Comparison of ENCODE assay signal across 8 cellular contexts in the genomic region with DNA sequence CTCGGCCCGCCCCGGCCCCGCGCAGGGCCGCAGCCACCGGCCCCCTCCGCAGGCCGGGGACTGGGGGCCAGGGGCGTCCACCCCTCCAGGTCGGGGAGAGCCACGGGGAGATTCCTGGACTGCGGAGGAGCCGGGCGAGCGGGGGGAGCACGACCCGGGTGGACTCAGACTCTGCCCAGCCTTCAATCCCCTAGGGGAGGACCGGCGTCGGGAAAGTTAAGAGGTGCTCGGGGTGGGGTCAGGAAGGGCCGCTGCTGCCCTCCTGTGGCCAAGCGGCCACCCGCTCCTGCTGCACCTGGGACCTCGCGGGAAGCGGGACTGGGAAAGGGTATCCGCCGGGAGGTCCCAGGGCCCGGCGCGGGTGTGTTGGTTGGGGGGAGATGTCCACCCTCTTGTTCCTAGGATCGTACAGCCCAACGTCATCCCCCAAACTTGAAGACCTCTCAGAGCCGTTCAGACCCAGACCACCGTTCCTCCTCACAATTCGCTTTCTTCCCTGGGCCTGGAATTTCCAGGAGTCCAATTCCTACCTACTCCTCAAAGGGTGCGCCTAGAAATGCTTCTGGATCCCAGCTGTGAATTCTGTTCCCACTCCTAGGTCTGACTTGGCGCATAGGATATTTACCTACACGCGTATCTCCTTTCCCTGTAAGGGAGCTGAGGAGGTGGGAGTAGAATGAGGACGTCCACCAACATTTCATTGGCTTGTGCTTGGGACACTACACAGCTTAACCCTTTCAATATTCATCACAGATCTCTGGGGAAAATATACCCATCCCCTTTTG. TPM values are rescaled to one million over a fixed set of nuclear protein-coding genes. Genes with fewer than 3 reads are reported as not detected.
DNase-seq lines count a peak whose midpoint lies in the region; ATAC-seq and TF ChIP-seq lines count a peak whose summit lies in the region.

No MANE protein-coding gene starts in this region.

- H3K36me3 ChIP-seq in kidney epithelial cell (ENCODE audit: control insufficient read depth, insufficient read depth, low read length) = peaks cover 1% of the 10 kb centered on the region

- H3K36me3 Mint-ChIP-seq in chondrocyte (ENCODE audit: low read depth) = peaks cover 3% of the 10 kb centered on the region

- peak overlapping the region; percentile 70 for H3K4me3 Mint-ChIP-seq in chondrocyte (ENCODE audit: unreplicated experiment)

- H3K9me3 Mint-ChIP-seq in chondrocyte (ENCODE audit: low read depth) = no peaks in the 10 kb centered on the region

- peak overlapping the region; percentile 89 for H3K27ac Mint-ChIP-seq in chondrocyte (ENCODE audit: unreplicated experiment)

- TF ChIP-seq CTCF in chondrocyte (IDR thresholded peaks at IDR 0.05) = peak; percentile 89
- peak; percentile 96 for TF ChIP-seq CTCF in kidney epithelial cell (IDR thresholded peaks at IDR 0.05; ENCODE audit: insufficient read depth, low read length, poor library complexity, severe bottlenecking)

- peak; percentile 87 for DNase-seq in Ammon's horn (ENCODE audit: low spot score)
- peak; percentile 84 for DNase-seq in NCI-H2227 (lab: John Stamatoyannopoulos, UW; ENCODE audit: unreplicated experiment)
- peak; percentile 71 for DNase-seq in activated CD4-positive, CD25-positive, alpha-beta regulatory T cell treated with anti-CD3 and anti-CD28 coated beads, Interleukin-2, amount 50 U/mL, for 72 hours
- DNase-seq in chondrocyte (ENCODE audit: low spot score) = no peak
- DNase-seq in kidney epithelial cell (ENCODE audit: low read depth) = peak; percentile 64
- DNase-seq in stimulated activated CD4-positive, alpha-beta T cell treated with anti-CD3 and anti-CD28 coated beads, Interleukin-12 subunit alpha, Interleukin-12 subunit beta, amount 100 ng/mL, for 24 hours (ENCODE audit: low read depth in 2 of 2) = peak; percentile 39 to 57

- peak; percentile 68 for ATAC-seq in GM18907 (IDR thresholded peaks at IDR 0.05; ENCODE audit: unreplicated experiment)
- ATAC-seq in HG03103 (IDR thresholded peaks at IDR 0.05; ENCODE audit: low read depth, unreplicated experiment) = peak; percentile 39

- H3K27me3 ChIP-seq in kidney epithelial cell (ENCODE audit: control insufficient read depth, insufficient read depth, low read length) = no peaks in the 10 kb centered on the region

- peaks cover 43% of the 10 kb centered on the region for H3K4me1 Mint-ChIP-seq in chondrocyte (ENCODE audit: low read depth)

- no peaks in the 10 kb centered on the region for H3K27me3 Mint-ChIP-seq in chondrocyte (ENCODE audit: low read depth)

- peak overlapping the region; percentile 70 for H3K4me3 ChIP-seq in kidney epithelial cell (ENCODE audit: low read depth, low read length)

RNA-seq across cellular contexts. Expression of gene RHOC, which starts 0.5 kb away (rescaled TPM):
- total RNA-seq in chondrocyte (303 to 446 TPM (median 444 TPM) in 3 replicates), kidney epithelial cell (634 and 639 TPM in 2 replicates)

RNA-seq across cellular contexts. Expression of gene PPM1J, which starts 7.7 kb away (rescaled TPM):
- 0.59 to 0.87 TPM (median 0.85 TPM) in 3 replicates for total RNA-seq in chondrocyte
- 2.1 and 2.3 TPM in 2 replicates for total RNA-seq in kidney epithelial cell

RNA-seq across cellular contexts. Expression of gene MOV10, which starts 33.0 kb away (rescaled TPM):
- total RNA-seq in chondrocyte (40.8 to 59.6 TPM (median 45.9 TPM) in 3 replicates), kidney epithelial cell (46.7 and 57.0 TPM in 2 replicates)
